ENCODE assay signal across 27 cellular contexts in the genomic region with DNA sequence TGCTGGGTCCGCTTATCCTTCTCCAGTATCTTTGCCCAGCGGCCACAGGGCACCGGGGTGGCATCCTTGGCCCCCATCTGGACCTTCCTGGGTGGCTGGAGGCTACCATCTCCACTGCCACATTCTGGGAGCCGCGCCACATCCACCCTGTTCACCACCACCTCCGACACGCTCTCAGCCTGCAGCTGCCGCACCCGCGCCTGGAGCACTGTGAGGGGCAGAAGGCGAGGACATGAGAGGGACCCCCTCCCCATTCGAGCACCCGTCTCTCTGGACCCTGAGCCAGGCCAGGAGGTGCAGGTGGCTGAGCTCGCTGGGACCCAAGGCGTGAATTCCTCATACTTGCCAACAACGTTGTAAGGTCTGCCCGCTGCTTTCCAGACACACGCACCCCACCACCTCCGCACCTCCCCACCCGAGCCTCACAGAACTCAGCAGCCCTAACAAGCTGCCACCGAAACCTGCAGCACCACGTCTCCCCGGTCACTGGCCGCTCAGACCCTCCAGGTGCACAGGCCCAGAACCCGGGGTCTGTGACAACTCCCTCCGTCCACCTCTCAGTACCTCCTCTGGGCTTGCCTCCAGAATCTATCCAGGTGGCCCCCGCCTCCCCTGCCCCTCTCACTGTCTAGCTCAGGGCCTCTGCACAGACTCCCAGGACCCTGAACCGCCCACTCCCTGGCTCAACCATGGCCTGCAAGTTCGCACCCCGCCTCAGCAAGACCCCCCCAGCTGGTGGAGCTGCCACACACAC. TPM values are rescaled to one million over a fixed set of nuclear protein-coding genes. Genes with fewer than 3 reads are reported as not detected.
DNase-seq lines count a peak whose midpoint lies in the region; TF ChIP-seq lines count a peak whose summit lies in the region.
"Had no signal": no experiment of that assay in that cellular context is flagged by ENCODE, and none has a peak within 500 bp of the region (broad histone marks: within the 10 kb centered on the region; RNA-seq: fewer than 3 reads in every experiment).

No MANE protein-coding gene starts in this region.

- H3K27ac ChIP-seq in CD4-positive, alpha-beta memory T cell (ENCODE audit: low read depth, low read length): no peak overlapping the region
- H3K27ac ChIP-seq: body of pancreas, hepatocyte, SJSA1 had no signal

- H3K27ac Mint-ChIP-seq in activated CD4-positive, alpha-beta T cell treated with anti-CD3 and anti-CD28 coated beads, Interleukin-2, amount 10 ng/mL, durations not matched to agents 7 days and 5 days: peak overlapping the region; percentile 14
- H3K27ac Mint-ChIP-seq in IgD-negative memory B cell: peak overlapping the region in 2 of 3 donors; percentile 53 to 80
- peak overlapping the region; percentile 72 for H3K27ac Mint-ChIP-seq in glutamatergic neuron (ENCODE audit: unreplicated experiment)
- peak overlapping the region in 3 of 7 donors; percentile 15 to 55 (median 30) for H3K27ac Mint-ChIP-seq in CD4-positive, alpha-beta memory T cell
- H3K27ac Mint-ChIP-seq: activated CD4-positive, alpha-beta memory T cell treated with anti-CD3 and anti-CD28 coated beads, Interleukin-2, amount 10 ng/mL, durations not matched to agents 7 days and 5 days; activated naive CD8-positive, alpha-beta T cell treated with anti-CD3 and anti-CD28 coated beads, Interleukin-2, amount 50 U/mL, for 24 hours; type B pancreatic cell had no signal

- H3K4me1 Mint-ChIP-seq in activated CD4-positive, alpha-beta T cell treated with anti-CD3 and anti-CD28 coated beads, Interleukin-2, amount 10 ng/mL, durations not matched to agents 7 days and 5 days: peaks cover 21% of the 10 kb centered on the region
- H3K4me1 Mint-ChIP-seq in IgD-negative memory B cell (peaks cover 9 to 20% (median 14%) of the 10 kb centered on the region in 3 donors), glutamatergic neuron (ENCODE audit: low read depth, unreplicated experiment) (peaks cover 19% of the 10 kb centered on the region)
- H3K4me1 Mint-ChIP-seq in CD4-positive, alpha-beta memory T cell: peaks cover 4 to 50% (median 21%) of the 10 kb centered on the region in 4 donors

- H3K27me3 Mint-ChIP-seq in activated CD4-positive, alpha-beta T cell treated with anti-CD3 and anti-CD28 coated beads, Interleukin-2, amount 10 ng/mL, durations not matched to agents 7 days and 5 days: no peaks in the 10 kb centered on the region
- H3K27me3 Mint-ChIP-seq in IgD-negative memory B cell (no peaks in the 10 kb centered on the region), glutamatergic neuron (ENCODE audit: unreplicated experiment) (peaks cover 7% of the 10 kb centered on the region)
- no peaks in the 10 kb centered on the region for H3K27me3 Mint-ChIP-seq in CD4-positive, alpha-beta memory T cell
- H3K27me3 Mint-ChIP-seq: activated CD4-positive, alpha-beta memory T cell treated with anti-CD3 and anti-CD28 coated beads, Interleukin-2, amount 10 ng/mL, durations not matched to agents 7 days and 5 days; type B pancreatic cell had no signal

- peaks cover 21% of the 10 kb centered on the region for H3K36me3 Mint-ChIP-seq in activated CD4-positive, alpha-beta T cell treated with anti-CD3 and anti-CD28 coated beads, Interleukin-2, amount 10 ng/mL, durations not matched to agents 7 days and 5 days (ENCODE audit: low read depth)
- H3K36me3 Mint-ChIP-seq in IgD-negative memory B cell (peaks cover 5% of the 10 kb centered on the region), glutamatergic neuron (ENCODE audit: unreplicated experiment) (peaks cover 5% of the 10 kb centered on the region)
- peaks cover 23 to 34% of the 10 kb centered on the region in 2 donors for H3K36me3 Mint-ChIP-seq in CD4-positive, alpha-beta memory T cell

- no peak for TF ChIP-seq CTCF in glutamatergic neuron (IDR thresholded peaks at IDR 0.05; ENCODE audit: partially characterized antibody, unreplicated experiment)

- intact Hi-C loops in CD4-positive, alpha-beta memory T cell (cut with micrococcal nuclease): loop anchor here (10.0 kb wide), 1 partner anchor 115 kb away; no protein-coding TSS in a partner anchor

- H3K9me3 Mint-ChIP-seq in activated CD4-positive, alpha-beta T cell treated with anti-CD3 and anti-CD28 coated beads, Interleukin-2, amount 10 ng/mL, durations not matched to agents 7 days and 5 days: no peaks in the 10 kb centered on the region
- H3K9me3 Mint-ChIP-seq in IgD-negative memory B cell: no peaks in the 10 kb centered on the region
- H3K9me3 Mint-ChIP-seq in glutamatergic neuron (ENCODE audit: unreplicated experiment): peaks cover 8% of the 10 kb centered on the region
- H3K9me3 Mint-ChIP-seq in CD4-positive, alpha-beta memory T cell: no peaks in the 10 kb centered on the region
- H3K9me3 Mint-ChIP-seq: activated CD4-positive, alpha-beta memory T cell treated with anti-CD3 and anti-CD28 coated beads, Interleukin-2, amount 10 ng/mL, durations not matched to agents 7 days and 5 days; activated naive CD8-positive, alpha-beta T cell treated with anti-CD3 and anti-CD28 coated beads, Interleukin-2, amount 50 U/mL, for 24 hours; type B pancreatic cell had no signal

- no peak overlapping the region for H3K4me3 Mint-ChIP-seq in activated CD4-positive, alpha-beta T cell treated with anti-CD3 and anti-CD28 coated beads, Interleukin-2, amount 10 ng/mL, durations not matched to agents 7 days and 5 days
- H3K4me3 Mint-ChIP-seq in IgD-negative memory B cell (peak overlapping the region in 2 of 4 donors; percentile 39 to 68), glutamatergic neuron (ENCODE audit: unreplicated experiment) (peak overlapping the region; percentile 72)
- H3K4me3 Mint-ChIP-seq in CD4-positive, alpha-beta memory T cell: no peak overlapping the region
- H3K4me3 Mint-ChIP-seq: activated CD4-positive, alpha-beta memory T cell treated with anti-CD3 and anti-CD28 coated beads, Interleukin-2, amount 10 ng/mL, durations not matched to agents 7 days and 5 days had no signal

- peaks cover 13% of the 10 kb centered on the region for H3K36me3 ChIP-seq in CD4-positive, alpha-beta memory T cell (ENCODE audit: insufficient read depth, low read length)

- no peaks in the 10 kb centered on the region for H3K27me3 ChIP-seq in CD4-positive, alpha-beta memory T cell (ENCODE audit: insufficient read depth, low read length)
- H3K27me3 ChIP-seq: body of pancreas, hepatocyte, SJSA1 had no signal

- no peak for DNase-seq in activated CD4-positive, alpha-beta T cell treated with anti-CD3 and anti-CD28 coated beads, Interleukin-2, amount 10 ng/mL, durations not matched to agents 7 days and 5 days
- no peak for DNase-seq in activated CD4-positive, alpha-beta T cell treated with anti-CD3 and anti-CD28 coated beads, Interleukin-2, amount 50 U/mL, for 48 hours
- DNase-seq in glutamatergic neuron (no peak), RPMI8226 (no peak)
- DNase-seq in CD4-positive, alpha-beta memory T cell: no peak
- DNase-seq: activated CD4-positive, alpha-beta memory T cell treated with anti-CD3 and anti-CD28 coated beads, Interleukin-2, amount 10 ng/mL, durations not matched to agents 7 days and 5 days; activated gamma-delta T cell; activated naive CD8-positive, alpha-beta T cell treated with anti-CD3 and anti-CD28 coated beads, Interleukin-2, amount 50 U/mL, for 24 hours; AML-193; COR-L47; DMS53; GDM1; HCEC 1CT; NCI-H2029 treated with DMSO at 0.1 percent for 48 hours; NCI-H2227 treated with DMSO at 0.1 percent for 48 hours; posterior cingulate gyrus; stimulated activated CD4-positive, alpha-beta T cell treated with anti-CD3 and anti-CD28 coated beads, Interleukin-4, amount 100 ng/mL, for 1 hour; T-helper 1 cell had no signal

- H3K9me3 ChIP-seq in CD4-positive, alpha-beta memory T cell (ENCODE audit: control insufficient read depth in 1 of 2, low read length in 2 of 2): no peaks in the 10 kb centered on the region
- H3K9me3 ChIP-seq: body of pancreas, SJSA1 had no signal

- peaks cover 22% of the 10 kb centered on the region for H3K4me1 ChIP-seq in CD4-positive, alpha-beta memory T cell (ENCODE audit: insufficient read depth, low read length)

- CTCF ChIA-PET in activated CD4-positive, alpha-beta T cell treated with anti-CD3 and anti-CD28 coated beads, Interleukin-2, amount 10 ng/mL, durations not matched to agents 7 days and 5 days (lab: Charles Lee): no interaction called here
- CTCF ChIA-PET in CD4-positive, alpha-beta memory T cell (lab: Charles Lee; ENCODE audit: partially characterized antibody): interaction anchor here (0.6 kb wide), 1 partner anchor 35 kb away, joined by 3 read pairs; no protein-coding TSS in a partner anchor

- H3K4me3 ChIP-seq in CD4-positive, alpha-beta memory T cell (ENCODE audit: low read length in 2 of 2): no peak overlapping the region
- H3K4me3 ChIP-seq: body of pancreas, hepatocyte, lung, SJSA1 had no signal

- POLR2A ChIA-PET in activated CD4-positive, alpha-beta T cell treated with anti-CD3 and anti-CD28 coated beads, Interleukin-2, amount 10 ng/mL, durations not matched to agents 7 days and 5 days (lab: Charles Lee): no interaction called here
- POLR2A ChIA-PET in CD4-positive, alpha-beta memory T cell (lab: Charles Lee; ENCODE audit: partially characterized antibody): interaction anchor here (1.1 to 3.0 kb wide), 3 partner anchors 10 to 19 kb away, joined by 3 to 19 read pairs (median 3); no protein-coding TSS in a partner anchor

RNA-seq across cellular contexts. Expression of gene POLRMT, which starts 3.2 kb away (rescaled TPM):
- total RNA-seq in activated CD4-positive, alpha-beta T cell treated with anti-CD3 and anti-CD28 coated beads, Interleukin-2, amount 10 ng/mL, durations not matched to agents 7 days and 5 days: 10 to 100 TPM; 42.1 to 52.3 TPM
- polyA plus RNA-seq in IgD-negative memory B cell: 41.9 TPM
- 79.9 TPM for total RNA-seq in glutamatergic neuron (ENCODE audit: unreplicated experiment)
- total RNA-seq in CD4-positive, alpha-beta memory T cell: 100 to 1,000 TPM in 1 of 2 experiments, 10 to 100 TPM in 1; 98.9 to 103 TPM
- polyA plus RNA-seq in CD4-positive, alpha-beta memory T cell: 10 to 100 TPM; 31.6 to 58.4 TPM

RNA-seq across cellular contexts. Expression of gene FGF22, which starts 9.5 kb away (rescaled TPM):
- under 1 TPM in 1 of 2 experiments, not detected in 1; 0.12 TPM for total RNA-seq in activated CD4-positive, alpha-beta T cell treated with anti-CD3 and anti-CD28 coated beads, Interleukin-2, amount 10 ng/mL, durations not matched to agents 7 days and 5 days
- polyA plus RNA-seq in IgD-negative memory B cell: not detected
- total RNA-seq in glutamatergic neuron (ENCODE audit: unreplicated experiment): 1.5 TPM
- 1 to 10 TPM; 1.8 to 1.9 TPM for total RNA-seq in CD4-positive, alpha-beta memory T cell
- polyA plus RNA-seq in CD4-positive, alpha-beta memory T cell: not detected
- total RNA-seq: activated CD4-positive, alpha-beta memory T cell treated with anti-CD3 and anti-CD28 coated beads, Interleukin-2, amount 10 ng/mL, durations not matched to agents 7 days and 5 days; body of pancreas; dermis microvascular lymphatic vessel endothelial cell; hepatocyte; MCF 10A had no signal

RNA-seq across cellular contexts. Expression of gene RNF126, which starts 32.9 kb away (rescaled TPM):
- 10 to 100 TPM; 71.5 to 80.3 TPM for total RNA-seq in activated CD4-positive, alpha-beta T cell treated with anti-CD3 and anti-CD28 coated beads, Interleukin-2, amount 10 ng/mL, durations not matched to agents 7 days and 5 days
- 108 TPM for polyA plus RNA-seq in IgD-negative memory B cell
- 51.7 TPM for total RNA-seq in glutamatergic neuron (ENCODE audit: unreplicated experiment)
- 100 to 1,000 TPM; 105 to 112 TPM for total RNA-seq in CD4-positive, alpha-beta memory T cell
- 10 to 100 TPM; 82.3 to 95.6 TPM for polyA plus RNA-seq in CD4-positive, alpha-beta memory T cell

RNA-seq across cellular contexts. Expression of gene HCN2, which starts 40.5 kb away (rescaled TPM):
- 1 to 10 TPM; 2.6 to 3.2 TPM for total RNA-seq in activated CD4-positive, alpha-beta T cell treated with anti-CD3 and anti-CD28 coated beads, Interleukin-2, amount 10 ng/mL, durations not matched to agents 7 days and 5 days
- not detected for polyA plus RNA-seq in IgD-negative memory B cell
- 33.2 TPM for total RNA-seq in glutamatergic neuron (ENCODE audit: unreplicated experiment)
- 1 to 10 TPM; 2.5 to 2.9 TPM for total RNA-seq in CD4-positive, alpha-beta memory T cell
- polyA plus RNA-seq in CD4-positive, alpha-beta memory T cell: not detected
- total RNA-seq: subcutaneous adipose tissue had no signal

RNA-seq across cellular contexts. Expression of gene FSTL3, which starts 46.1 kb away (rescaled TPM):
- total RNA-seq in activated CD4-positive, alpha-beta T cell treated with anti-CD3 and anti-CD28 coated beads, Interleukin-2, amount 10 ng/mL, durations not matched to agents 7 days and 5 days: 1 to 10 TPM; 1.6 to 2.1 TPM
- polyA plus RNA-seq in IgD-negative memory B cell: 1.7 TPM
- total RNA-seq in glutamatergic neuron (ENCODE audit: unreplicated experiment): 10.7 TPM
- total RNA-seq in CD4-positive, alpha-beta memory T cell: 1 to 10 TPM; 2.9 to 3.4 TPM
- 1 to 10 TPM; 2.0 to 2.1 TPM for polyA plus RNA-seq in CD4-positive, alpha-beta memory T cell
